ENCODE assay signal across 9 cellular contexts in the genomic region with DNA sequence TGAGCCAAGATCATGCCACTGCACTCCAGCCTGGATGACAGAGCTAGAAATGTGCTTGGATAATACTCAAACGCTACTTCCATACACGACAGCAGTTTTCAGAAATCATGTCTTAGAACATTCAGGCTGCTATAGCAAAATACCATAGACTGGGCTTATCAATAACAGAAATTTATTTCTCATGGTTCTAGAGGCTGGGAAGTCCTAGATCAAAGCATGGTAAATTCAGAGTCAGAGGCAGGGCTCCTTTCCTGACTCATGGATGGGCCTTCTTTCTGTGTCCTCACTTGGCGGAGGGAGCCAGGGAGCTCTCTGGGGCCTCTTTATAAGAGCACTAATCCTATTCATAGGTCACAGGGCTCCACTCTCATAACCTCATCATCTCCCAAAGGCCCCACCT. TPM values are rescaled to one million over a fixed set of nuclear protein-coding genes. Genes with fewer than 3 reads are reported as not detected.
"Had no signal": no experiment of that assay in that cellular context is flagged by ENCODE, and none has a peak within 500 bp of the region (broad histone marks: within the 10 kb centered on the region; RNA-seq: fewer than 3 reads in every experiment).

No MANE protein-coding gene starts in this region.

- H3K4me3 ChIP-seq: GM23338, K562 had no signal

- H2AFZ ChIP-seq: GM23338 had no signal

- H3K4me2 ChIP-seq: GM23338 had no signal

- DNase-seq: H9, HCEC 1CT, IMR-90, KG1 had no signal

- ATAC-seq: GM23338, K562 had no signal

- H3K4me3 Mint-ChIP-seq: GM23338, H9 had no signal

- H3K27ac Mint-ChIP-seq: GM23338 had no signal

- H3K27ac ChIP-seq: HL-60 had no signal

RNA-seq across cellular contexts. Expression of gene SLC12A3, which starts 42.4 kb away (rescaled TPM):
- total RNA-seq: GM23338, H1, H9, HT1080, IMR-90, K562 had no signal
- polyA plus RNA-seq: GM23338, H1, IMR-90, K562 had no signal

RNA-seq across cellular contexts. Expression of gene CETP, which starts 54.3 kb away (rescaled TPM):
- total RNA-seq: GM23338, H1, H9, HT1080, IMR-90, K562 had no signal
- polyA plus RNA-seq: GM23338, H1, IMR-90 had no signal
